ENCODE assay signal across 9 cellular contexts in the genomic region with DNA sequence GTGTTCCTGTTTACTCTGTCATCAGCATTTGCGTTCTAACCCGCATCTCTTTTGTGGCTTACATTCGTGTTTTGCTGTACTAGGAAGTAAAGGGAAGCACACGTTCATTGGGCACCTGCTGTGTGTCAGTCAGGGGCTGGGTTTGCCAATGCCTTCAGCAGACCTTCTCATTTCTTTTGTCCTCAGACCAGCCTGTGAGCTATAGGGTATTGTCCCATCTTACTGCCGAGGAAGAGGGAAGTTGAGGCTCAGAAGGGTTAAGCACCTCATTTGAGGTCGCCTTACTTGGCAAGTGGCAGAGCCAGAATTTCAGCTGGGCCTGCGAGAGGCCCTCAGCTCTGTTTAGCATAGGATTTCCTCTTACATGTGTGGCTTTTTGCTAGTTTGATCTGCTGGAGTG. TPM values are rescaled to one million over a fixed set of nuclear protein-coding genes. Genes with fewer than 3 reads are reported as not detected.
A peak's percentile ranks its signal among the peaks of the same experiment; 100 is the strongest.
DNase-seq lines count a peak whose midpoint lies in the region; ATAC-seq and TF ChIP-seq lines count a peak whose summit lies in the region.
"Had no signal": no experiment of that assay in that cellular context is flagged by ENCODE, and none has a peak within 500 bp of the region (broad histone marks: within the 10 kb centered on the region; RNA-seq: fewer than 3 reads in every experiment).

No MANE protein-coding gene starts in this region.

- H3K27ac ChIP-seq in VCaP, result peak overlapping the region; percentile 76
- H3K27ac ChIP-seq in hepatocyte, result peak overlapping the region; percentile 97
- H3K27ac ChIP-seq in substantia nigra (ENCODE audit: low read depth, low read length, poor library complexity, severe bottlenecking), result peak overlapping the region; percentile 60
- H3K27ac ChIP-seq: SK-N-MC had no signal

- CTCF ChIA-PET in activated naive CD4-positive, alpha-beta T cell treated with anti-CD3 and anti-CD28 coated beads for 36 hours (lab: Charles Lee), result interaction anchor here (0.8 to 1.5 kb wide), 4 partner anchors 9 to 201 kb away, joined by 3 to 6 read pairs (median 4); a partner anchor contains a TSS

- no peaks in the 10 kb centered on the region for H3K27me3 ChIP-seq in hepatocyte

- 58% methylated on average over 7 of the region's 7 CpGs for WGBS in hepatocyte (ENCODE audit: low lambda C conversion rate, missing lambda C conversion rate)

- no peaks in the 10 kb centered on the region for H3K36me3 ChIP-seq in hepatocyte (replicated peaks; ENCODE audit: insufficient read depth, low read depth)

- no peak overlapping the region for H3K4me3 ChIP-seq in hepatocyte
- H3K4me3 ChIP-seq: SK-N-MC had no signal

- peak overlapping the region; percentile 80 for H3K27ac Mint-ChIP-seq in activated naive CD4-positive, alpha-beta T cell treated with anti-CD3 and anti-CD28 coated beads for 36 hours

- peaks cover 4% of the 10 kb centered on the region for H4K20me1 ChIP-seq in hepatocyte (ENCODE audit: insufficient read depth, poor library complexity, severe bottlenecking)

- TF ChIP-seq CTCF in VCaP (conservative IDR thresholded peaks at IDR 0.05), result no peak
- TF ChIP-seq CTCF in hepatocyte (IDR thresholded peaks at IDR 0.05; ENCODE audit: poor library complexity), result no peak

- intact Hi-C loops in activated naive CD4-positive, alpha-beta T cell treated with anti-CD3 and anti-CD28 coated beads for 36 hours (cut with micrococcal nuclease), result loop anchor here (1.0 kb wide), 1 partner anchor 9 kb away; a partner anchor contains a TSS

- H3K4me1 Mint-ChIP-seq in activated naive CD4-positive, alpha-beta T cell treated with anti-CD3 and anti-CD28 coated beads for 36 hours (ENCODE audit: low read depth), result peaks cover 60% of the 10 kb centered on the region

- H3K9me3 Mint-ChIP-seq in activated naive CD4-positive, alpha-beta T cell treated with anti-CD3 and anti-CD28 coated beads for 36 hours, result no peaks in the 10 kb centered on the region

- peak overlapping the region; percentile 68 for H3K4me2 ChIP-seq in hepatocyte

- no peaks in the 10 kb centered on the region for H3K9me3 ChIP-seq in hepatocyte (ENCODE audit: low read depth)

- peaks cover 34% of the 10 kb centered on the region for H3K4me1 ChIP-seq in hepatocyte (ENCODE audit: insufficient read depth)

- H3K36me3 Mint-ChIP-seq in activated naive CD4-positive, alpha-beta T cell treated with anti-CD3 and anti-CD28 coated beads for 36 hours (ENCODE audit: low read depth), result no peaks in the 10 kb centered on the region

- peak; percentile 45 for DNase-seq in activated naive CD4-positive, alpha-beta T cell treated with anti-CD3 and anti-CD28 coated beads for 36 hours
- no peak for DNase-seq in activated naive CD4-positive, alpha-beta T cell (lab: John Stamatoyannopoulos, UW)
- DNase-seq in hepatocyte (ENCODE audit: low spot score) (no peak), substantia nigra (lab: John Stamatoyannopoulos, UW) (no peak)

- ATAC-seq in HG02884 (IDR thresholded peaks at IDR 0.05; ENCODE audit: unreplicated experiment), result no peak
- no peak for ATAC-seq in HG03432 (IDR thresholded peaks at IDR 0.05; ENCODE audit: unreplicated experiment)
- ATAC-seq in GM19351 (IDR thresholded peaks at IDR 0.05; ENCODE audit: unreplicated experiment), result no peak

- H3K79me2 ChIP-seq in hepatocyte, result peaks cover 84% of the 10 kb centered on the region

- H3K4me3 Mint-ChIP-seq in activated naive CD4-positive, alpha-beta T cell treated with anti-CD3 and anti-CD28 coated beads for 36 hours, result peak overlapping the region; percentile 26

- H2AFZ ChIP-seq in hepatocyte, result no peak overlapping the region

- no peaks in the 10 kb centered on the region for H3K9me2 ChIP-seq in hepatocyte (replicated peaks; ENCODE audit: insufficient read depth)

- H3K27me3 Mint-ChIP-seq in activated naive CD4-positive, alpha-beta T cell treated with anti-CD3 and anti-CD28 coated beads for 36 hours (ENCODE audit: low read depth), result no peaks in the 10 kb centered on the region

RNA-seq across cellular contexts. Expression of a gene that starts 8.7 kb away (rescaled TPM):
- 10 to 100 TPM; 23.6 to 24.6 TPM for total RNA-seq in activated naive CD4-positive, alpha-beta T cell treated with anti-CD3 and anti-CD28 coated beads for 36 hours
- 46.1 and 50.8 TPM in 2 replicates for total RNA-seq in hepatocyte
- polyA plus RNA-seq in hepatocyte, result 26.5 and 33.6 TPM in 2 replicates
